1 cellular context compared by ENCODE assay signal in genomic region chr3:52299247-52299657, GRCh38.
TF ChIP-seq lines count a peak whose summit lies in the region.

No MANE protein-coding gene starts in this region.

TF ChIP-seq in K562, 482 proteins besides CTCF, POLR2A, EP300 and RAD21:
- TF ChIP-seq ZBTB7A (IDR thresholded peaks at IDR 0.05; ENCODE audit: borderline replicate concordance, control insufficient read depth, low read depth, low read length) (0 out of 2 replicates have a peak, but pooled peaks have one; percentile 22), SAP30 (IDR thresholded peaks at IDR 0.05; ENCODE audit: borderline replicate concordance, insufficient read depth, low read depth, low read length, poor library complexity, severe bottlenecking) (no peak)
TF ChIP-seq in K562: peak in this region for 1.
